8 cellular contexts compared by ENCODE assay signal in the genomic region with DNA sequence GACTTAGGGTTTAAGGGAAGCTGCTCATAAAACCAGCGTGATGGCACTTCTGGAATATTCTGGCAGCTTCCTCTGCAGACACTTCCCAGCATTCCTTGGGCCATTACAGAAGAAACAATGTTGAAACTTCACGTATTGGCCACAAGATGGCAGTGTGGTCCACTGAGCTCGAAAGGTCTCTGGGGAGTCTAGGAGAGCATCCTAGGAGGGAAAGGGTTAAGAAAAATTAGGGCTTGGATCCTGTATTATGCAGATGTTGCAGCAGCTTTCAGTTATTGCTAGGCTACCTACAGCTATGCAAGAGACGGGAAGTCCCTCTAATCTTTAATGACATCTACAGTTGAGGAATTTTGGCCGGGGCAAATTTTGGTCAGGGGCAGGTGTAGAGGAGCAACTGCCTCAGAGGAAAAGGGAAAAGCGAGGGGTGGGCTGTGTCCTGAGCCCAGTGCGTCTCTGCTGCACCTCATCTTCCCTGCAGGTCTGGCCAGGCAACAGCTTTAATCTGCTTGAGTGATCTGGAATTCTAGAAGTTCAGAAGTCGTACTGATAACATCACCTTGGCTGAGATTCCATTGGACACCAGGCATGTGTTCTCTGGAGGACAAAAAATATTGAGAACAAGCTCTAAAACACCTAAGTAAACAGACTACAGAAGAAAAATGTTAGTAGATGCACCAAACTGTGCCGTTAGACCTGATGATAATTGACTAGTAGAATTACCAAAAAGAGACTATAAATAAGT.
DNase-seq lines count a peak whose midpoint lies in the region; ATAC-seq and TF ChIP-seq lines count a peak whose summit lies in the region.

No MANE protein-coding gene starts in this region.

- peak; percentile 32 for ATAC-seq in activated CD8-positive, alpha-beta T cell treated with anti-CD3 and anti-CD28 coated beads, Interleukin-2, amount 10 ng/mL, durations not matched to agents 7 days and 5 days
- peak; percentile 58 for ATAC-seq in stimulated activated effector memory CD8-positive, alpha-beta T cell treated with anti-CD3 and anti-CD28 coated beads, Interleukin-12 subunit alpha, Interleukin-12 subunit beta, amount 100 ng/mL, for 72 hours

- no peaks in the 10 kb centered on the region for H3K9me3 ChIP-seq in HAP-1

- no peak overlapping the region for H3K4me3 ChIP-seq in AG09309 (ENCODE audit: control insufficient read depth, low read depth, low read length)
- H3K4me3 ChIP-seq in GM06990 (replicated peaks; ENCODE audit: low read depth, low read length) = no peak overlapping the region
- H3K4me3 ChIP-seq in HAP-1 = no peak overlapping the region
- H3K4me3 ChIP-seq in LNCaP clone FGC (ENCODE audit: low read depth, low read length) = no peak overlapping the region

- CTCF ChIA-PET in activated CD8-positive, alpha-beta T cell treated with anti-CD3 and anti-CD28 coated beads, Interleukin-2, amount 10 ng/mL, durations not matched to agents 7 days and 5 days (lab: Charles Lee) = interaction anchor here (0.6 to 13.7 kb wide), 26 partner anchors 8 to 838 kb away, joined by 3 to 440 read pairs (median 4); no protein-coding TSS in a partner anchor

- no peaks in the 10 kb centered on the region for H3K4me1 ChIP-seq in HAP-1

- H3K27me3 ChIP-seq in GM06990 (replicated peaks; ENCODE audit: control insufficient read depth, insufficient read depth, low read length) = no peaks in the 10 kb centered on the region; the same call in 1 of the 2 replicates
- no peaks in the 10 kb centered on the region for H3K27me3 ChIP-seq in HAP-1 (ENCODE audit: low read depth)

- in situ Hi-C loops in HAP-1 (cut with MboI; ENCODE audit: low sequenced_read_pairs) = no loop called here

- H3K9me3 Mint-ChIP-seq in activated CD8-positive, alpha-beta T cell treated with anti-CD3 and anti-CD28 coated beads, Interleukin-2, amount 10 ng/mL, durations not matched to agents 7 days and 5 days (ENCODE audit: insufficient read depth) = no peaks in the 10 kb centered on the region
- H3K9me3 Mint-ChIP-seq in stimulated activated effector memory CD8-positive, alpha-beta T cell treated with anti-CD3 and anti-CD28 coated beads, Interleukin-12 subunit alpha, Interleukin-12 subunit beta, amount 100 ng/mL, for 72 hours = no peaks in the 10 kb centered on the region

- no peaks in the 10 kb centered on the region for H3K36me3 Mint-ChIP-seq in activated CD8-positive, alpha-beta T cell treated with anti-CD3 and anti-CD28 coated beads, Interleukin-2, amount 10 ng/mL, durations not matched to agents 7 days and 5 days (ENCODE audit: low read depth)
- H3K36me3 Mint-ChIP-seq in stimulated activated effector memory CD8-positive, alpha-beta T cell treated with anti-CD3 and anti-CD28 coated beads, Interleukin-12 subunit alpha, Interleukin-12 subunit beta, amount 100 ng/mL, for 72 hours = no peaks in the 10 kb centered on the region

- no peak overlapping the region for H3K4me3 Mint-ChIP-seq in activated CD8-positive, alpha-beta T cell treated with anti-CD3 and anti-CD28 coated beads, Interleukin-2, amount 10 ng/mL, durations not matched to agents 7 days and 5 days
- no peak overlapping the region for H3K4me3 Mint-ChIP-seq in stimulated activated effector memory CD8-positive, alpha-beta T cell treated with anti-CD3 and anti-CD28 coated beads, Interleukin-12 subunit alpha, Interleukin-12 subunit beta, amount 100 ng/mL, for 72 hours

- no peaks in the 10 kb centered on the region for H3K27me3 Mint-ChIP-seq in activated CD8-positive, alpha-beta T cell treated with anti-CD3 and anti-CD28 coated beads, Interleukin-2, amount 10 ng/mL, durations not matched to agents 7 days and 5 days (ENCODE audit: low read depth)

- POLR2A ChIA-PET in activated CD8-positive, alpha-beta T cell treated with anti-CD3 and anti-CD28 coated beads, Interleukin-2, amount 10 ng/mL, durations not matched to agents 7 days and 5 days (lab: Charles Lee) = interaction anchor here (0.9 kb wide), 1 partner anchor 15 kb away, joined by 3 read pairs; no protein-coding TSS in a partner anchor

- H3K27ac Mint-ChIP-seq in activated CD8-positive, alpha-beta T cell treated with anti-CD3 and anti-CD28 coated beads, Interleukin-2, amount 10 ng/mL, durations not matched to agents 7 days and 5 days = no peak overlapping the region
- H3K27ac Mint-ChIP-seq in stimulated activated effector memory CD8-positive, alpha-beta T cell treated with anti-CD3 and anti-CD28 coated beads, Interleukin-12 subunit alpha, Interleukin-12 subunit beta, amount 100 ng/mL, for 72 hours = peak overlapping the region; percentile 17

- TF ChIP-seq CTCF in AG09309 (IDR thresholded peaks at IDR 0.05; ENCODE audit: control insufficient read depth, insufficient read depth, low read depth, low read length, missing control alignments) (peak; percentile 75), GM06990 (IDR thresholded peaks at IDR 0.05; ENCODE audit: insufficient read depth, low read length, poor library complexity, severe bottlenecking) (peak; percentile 78), LNCaP clone FGC (IDR thresholded peaks at IDR 0.05; ENCODE audit: control insufficient read depth, extremely low read depth, insufficient read depth) (peak; percentile 72)

- no peak for DNase-seq in AG09309 (ENCODE audit: low read depth)
- DNase-seq in GM06990 (ENCODE audit: extremely low read depth, insufficient read length) = no peak
- peak; percentile 14 to 26 for DNase-seq in HAP-1 (ENCODE audit: low spot score in 2 of 2)
- DNase-seq in LNCaP clone FGC (ENCODE audit: low read depth) = no peak
- peak; percentile 53 for DNase-seq in activated CD8-positive, alpha-beta T cell treated with anti-CD3 and anti-CD28 coated beads, Interleukin-2, amount 10 ng/mL, durations not matched to agents 7 days and 5 days
- DNase-seq in hepatic stellate cell (ENCODE audit: low spot score) = peak; percentile 27
- DNase-seq in stimulated activated effector memory CD8-positive, alpha-beta T cell treated with anti-CD3 and anti-CD28 coated beads, Interleukin-12 subunit alpha, Interleukin-12 subunit beta, amount 100 ng/mL, for 72 hours (ENCODE audit: low spot score in 2 of 2) = no peak
- DNase-seq in effector CD4-positive, alpha-beta T cell = no peak

- no peaks in the 10 kb centered on the region for H3K36me3 ChIP-seq in GM06990 (ENCODE audit: control insufficient read depth, insufficient read depth, low read length)
- no peaks in the 10 kb centered on the region for H3K36me3 ChIP-seq in HAP-1 (replicated peaks)

- H3K4me1 Mint-ChIP-seq in activated CD8-positive, alpha-beta T cell treated with anti-CD3 and anti-CD28 coated beads, Interleukin-2, amount 10 ng/mL, durations not matched to agents 7 days and 5 days (ENCODE audit: low read depth) = peaks cover 56% of the 10 kb centered on the region
- peaks cover 23% of the 10 kb centered on the region for H3K4me1 Mint-ChIP-seq in stimulated activated effector memory CD8-positive, alpha-beta T cell treated with anti-CD3 and anti-CD28 coated beads, Interleukin-12 subunit alpha, Interleukin-12 subunit beta, amount 100 ng/mL, for 72 hours

Comparison
In these comparisons a context has a peak if more than half of its experiments do, and no peak if none do; other contexts are left out.
1. DNase-seq: peak in HAP-1 (2 of 2), activated CD8-positive, alpha-beta T cell treated with anti-CD3 and anti-CD28 coated beads, Interleukin-2, amount 10 ng/mL, durations not matched to agents 7 days and 5 days (single experiment) and hepatic stellate cell (single experiment); none in AG09309 (single experiment), GM06990 (single experiment), LNCaP clone FGC (single experiment), stimulated activated effector memory CD8-positive, alpha-beta T cell treated with anti-CD3 and anti-CD28 coated beads, Interleukin-12 subunit alpha, Interleukin-12 subunit beta, amount 100 ng/mL, for 72 hours (0 of 2) and effector CD4-positive, alpha-beta T cell (single experiment).
2. Peak in every context shown above with its lines, with median percentiles within 50 percentile points of each other: CTCF ChIP-seq.